8 cellular contexts compared by ENCODE assay signal in genomic region chr6:1390071-1390804, GRCh38. TPM values are rescaled to one million over a fixed set of nuclear protein-coding genes. Genes with fewer than 3 reads are reported as not detected.
A peak's percentile ranks its signal among the peaks of the same experiment; 100 is the strongest.
DNase-seq lines count a peak whose midpoint lies in the region; ATAC-seq, FAIRE-seq and TF ChIP-seq lines count a peak whose summit lies in the region.

No MANE protein-coding gene starts in this region.

- H3K4me2 ChIP-seq in endothelial cell of umbilical vein (ENCODE audit: insufficient read depth, low read length): no peak overlapping the region

- peak overlapping the region; percentile 84 for H3K4me3 Mint-ChIP-seq in neural crest cell

- POLR2A ChIA-PET in endothelial cell of umbilical vein (lab: Charles Lee): no interaction called here

- H3K9me3 Mint-ChIP-seq in neural crest cell: no peaks in the 10 kb centered on the region

- ATAC-seq in GM18502 (IDR thresholded peaks at IDR 0.05; ENCODE audit: poor library complexity, unreplicated experiment): no peak

- in situ Hi-C loops in G401 (cut with HindIII; ENCODE audit: low sequenced_read_pairs): no loop called here

- peaks cover 0 to 13% (median 4%) of the 10 kb centered on the region in 4 donors for H3K4me1 ChIP-seq in Peyer's patch
- no peaks in the 10 kb centered on the region for H3K4me1 ChIP-seq in endothelial cell of umbilical vein (ENCODE audit: control insufficient read depth, extremely low read depth, insufficient read depth, low read length)

- no peaks in the 10 kb centered on the region for H3K79me2 ChIP-seq in endothelial cell of umbilical vein (ENCODE audit: control insufficient read depth, insufficient read depth, low read length)

- H3K4me3 ChIP-seq in Peyer's patch (peak overlapping the region; percentile 34 to 61 (median 48)), endothelial cell of umbilical vein (replicated peaks in 1 of 3; ENCODE audit: insufficient read depth in 1 of 3, low read depth in 1 of 3, low read length in 3 of 3) (no peak overlapping the region)

- peak overlapping the region; percentile 34 for H2AFZ ChIP-seq in endothelial cell of umbilical vein (ENCODE audit: low read depth, low read length)

- no peaks in the 10 kb centered on the region for H3K36me3 Mint-ChIP-seq in neural crest cell (ENCODE audit: low read depth)

- H4K20me1 ChIP-seq in endothelial cell of umbilical vein (replicated peaks; ENCODE audit: control insufficient read depth, extremely low read depth, insufficient read depth, low read length): no peaks in the 10 kb centered on the region

- H3K9ac ChIP-seq in endothelial cell of umbilical vein (replicated peaks; ENCODE audit: extremely low read depth, insufficient read depth, low read length): no peak overlapping the region

- H3K9me1 ChIP-seq in endothelial cell of umbilical vein (replicated peaks; ENCODE audit: control insufficient read depth, extremely low read depth, insufficient read depth, low read length): no peaks in the 10 kb centered on the region

- H3K27ac Mint-ChIP-seq in neural crest cell (ENCODE audit: unreplicated experiment): no peak overlapping the region

- BruUV-seq in endothelial cell of umbilical vein (replicated peaks; lab: Mats Ljungman, UMichigan): no TSS peak

- peak overlapping the region; percentile 35 to 90 (median 77) for H3K27ac ChIP-seq in Peyer's patch
- H3K27ac ChIP-seq in endothelial cell of umbilical vein (ENCODE audit: insufficient read depth, low read depth, low read length): no peak overlapping the region

- peak; percentile 26 for DNase-seq in G401 (ENCODE audit: low spot score)
- DNase-seq in Peyer's patch: no peak
- peak; percentile 18 for DNase-seq in endothelial cell of umbilical vein (ENCODE audit: low read depth, low spot score)
- no peak for DNase-seq in neural crest cell (ENCODE audit: low read depth, low spot score)
- no peak for DNase-seq in HK-2 (ENCODE audit: unreplicated experiment)
- no peak for DNase-seq in kidney glomerular epithelial cell (lab: John Stamatoyannopoulos, UW)
- DNase-seq in T1000 (lab: John Stamatoyannopoulos, UW): no peak

- CTCF ChIA-PET in endothelial cell of umbilical vein (lab: Charles Lee): interaction anchor here (1.5 to 2.2 kb wide), 2 partner anchors 9 to 797 kb away, joined by 3 to 12 read pairs; no protein-coding TSS in a partner anchor

- no peaks in the 10 kb centered on the region for H3K9me3 ChIP-seq in Peyer's patch
- no peaks in the 10 kb centered on the region for H3K9me3 ChIP-seq in endothelial cell of umbilical vein (replicated peaks; ENCODE audit: control insufficient read depth, insufficient read depth, low read length)

- H3K36me3 ChIP-seq in Peyer's patch (no peaks in the 10 kb centered on the region), endothelial cell of umbilical vein (ENCODE audit: control insufficient read depth in 2 of 2, extremely low read depth in 1 of 2, insufficient read depth in 2 of 2, low read length in 2 of 2) (no peaks in the 10 kb centered on the region)

- H3K4me1 Mint-ChIP-seq in neural crest cell: peaks cover 2% of the 10 kb centered on the region

- TF ChIP-seq POLR2A in Peyer's patch (IDR thresholded peaks at IDR 0.05) (no peak), endothelial cell of umbilical vein (IDR thresholded peaks at IDR 0.05; ENCODE audit: low read depth, low read length) (no peak)

- no peak for FAIRE-seq in endothelial cell of umbilical vein (lab: Jason Lieb, UNC)

- H3K27me3 ChIP-seq in Peyer's patch: peaks cover 0 to 29% of the 10 kb centered on the region in 2 donors
- H3K27me3 ChIP-seq in endothelial cell of umbilical vein (ENCODE audit: control insufficient read depth in 2 of 2, insufficient read depth in 2 of 2, low read length in 2 of 2): peaks cover 81 to 91% of the 10 kb centered on the region in 2 experiments

- dilution Hi-C loops in endothelial cell of umbilical vein (cut with MboI; ENCODE audit: extremely low pct_ligation_motif_present, low sequenced_read_pairs): no loop called here

- intact Hi-C loops in endothelial cell of umbilical vein (cut with micrococcal nuclease): no loop called here

- peaks cover 91% of the 10 kb centered on the region for H3K27me3 Mint-ChIP-seq in neural crest cell (ENCODE audit: low read depth)

- TF ChIP-seq CTCF in Peyer's patch (IDR thresholded peaks at IDR 0.05) (no peak), endothelial cell of umbilical vein (IDR thresholded peaks at IDR 0.05; ENCODE audit: extremely low read depth in 1 of 2, insufficient read depth in 1 of 2, low read depth in 1 of 2, low read length in 2 of 2) (no peak), neural crest cell (conservative IDR thresholded peaks at IDR 0.05) (no peak)

TF ChIP-seq in endothelial cell of umbilical vein, 7 proteins besides CTCF, POLR2A, EP300 and RAD21:
- no peak for TF ChIP-seq POLR2AphosphoS5 (IDR thresholded peaks at IDR 0.05; ENCODE audit: insufficient read depth, low read depth, low read length)
- peak; percentile 99 for TF ChIP-seq EZH2 (IDR thresholded peaks at IDR 0.05; ENCODE audit: borderline replicate concordance, low read depth, low read length, severe bottlenecking)

RNA-seq across cellular contexts. Expression of gene FOXF2, which starts 0.9 kb away (rescaled TPM):
- total RNA-seq in G401 (2014; rRNA removed; shearing (Covaris generic)): 0.68 TPM in 1 of 2 replicates, not detected in the other
- total RNA-seq in Peyer's patch (10 to 100 TPM in 1 of 4 donors, 1 to 10 TPM in 3; 4.0 to 14.0 (median 8.0) TPM), endothelial cell of umbilical vein (not detected in 2 replicates), neural crest cell (not detected in 2 replicates)
- polyA plus RNA-seq in endothelial cell of umbilical vein: not detected in 2 replicates
- polyA plus RNA-seq in endothelial cell of umbilical vein (2011; cell fraction: cytosol; rRNA removed): not detected in 2 replicates
- not detected in 2 replicates for polyA plus RNA-seq in endothelial cell of umbilical vein (2011; cell fraction: nucleus; rRNA removed)
- polyA plus RNA-seq in endothelial cell of umbilical vein (2012): not detected in 2 replicates
- not detected in 2 replicates for polyA minus RNA-seq in endothelial cell of umbilical vein
- 25.9 TPM for polyA minus RNA-seq in endothelial cell of umbilical vein (2011; cell fraction: cytosol; rRNA and poly(A)+ RNA removed)
- 0.19 TPM in 1 of 2 replicates, not detected in the other for polyA minus RNA-seq in endothelial cell of umbilical vein (2011; cell fraction: nucleus; rRNA and poly(A)+ RNA removed)

Comparison
In these comparisons a context has a peak if more than half of its experiments do, and no peak if none do; other contexts are left out.
1. DNase-seq: peak in G401 (single experiment) and endothelial cell of umbilical vein (single experiment); none in Peyer's patch (0 of 3), neural crest cell (single experiment), HK-2 (single experiment), kidney glomerular epithelial cell (single experiment) and T1000 (single experiment).
2. H3K4me3 ChIP-seq: peak in Peyer's patch (4 of 4); none in endothelial cell of umbilical vein (0 of 3).